Comparison of ENCODE assay signal across 2 cellular contexts in the genomic region with DNA sequence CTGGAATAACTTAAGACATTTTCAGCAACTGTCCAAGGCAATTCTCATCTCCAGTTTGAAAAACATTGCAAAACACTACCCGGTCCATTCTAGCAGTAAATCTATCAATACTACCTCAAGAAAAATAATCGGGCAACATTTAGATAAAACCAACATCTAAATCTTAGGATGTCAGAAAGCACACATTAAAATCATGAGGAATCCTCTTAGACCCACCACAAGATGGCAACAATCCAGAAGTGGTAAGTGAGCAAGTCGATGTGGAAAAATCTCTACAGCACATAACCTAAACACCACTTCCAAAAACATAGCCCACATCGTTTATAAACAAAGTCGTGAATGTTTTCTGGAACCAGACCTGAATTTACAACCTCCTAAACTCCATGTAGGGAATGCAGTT.
TF ChIP-seq lines count a peak whose summit lies in the region.

No MANE protein-coding gene starts in this region.

TF ChIP-seq in SK-N-SH, 30 proteins besides CTCF, POLR2A, EP300 and RAD21 (continued from another document):
- TF ChIP-seq, protein P1, sequence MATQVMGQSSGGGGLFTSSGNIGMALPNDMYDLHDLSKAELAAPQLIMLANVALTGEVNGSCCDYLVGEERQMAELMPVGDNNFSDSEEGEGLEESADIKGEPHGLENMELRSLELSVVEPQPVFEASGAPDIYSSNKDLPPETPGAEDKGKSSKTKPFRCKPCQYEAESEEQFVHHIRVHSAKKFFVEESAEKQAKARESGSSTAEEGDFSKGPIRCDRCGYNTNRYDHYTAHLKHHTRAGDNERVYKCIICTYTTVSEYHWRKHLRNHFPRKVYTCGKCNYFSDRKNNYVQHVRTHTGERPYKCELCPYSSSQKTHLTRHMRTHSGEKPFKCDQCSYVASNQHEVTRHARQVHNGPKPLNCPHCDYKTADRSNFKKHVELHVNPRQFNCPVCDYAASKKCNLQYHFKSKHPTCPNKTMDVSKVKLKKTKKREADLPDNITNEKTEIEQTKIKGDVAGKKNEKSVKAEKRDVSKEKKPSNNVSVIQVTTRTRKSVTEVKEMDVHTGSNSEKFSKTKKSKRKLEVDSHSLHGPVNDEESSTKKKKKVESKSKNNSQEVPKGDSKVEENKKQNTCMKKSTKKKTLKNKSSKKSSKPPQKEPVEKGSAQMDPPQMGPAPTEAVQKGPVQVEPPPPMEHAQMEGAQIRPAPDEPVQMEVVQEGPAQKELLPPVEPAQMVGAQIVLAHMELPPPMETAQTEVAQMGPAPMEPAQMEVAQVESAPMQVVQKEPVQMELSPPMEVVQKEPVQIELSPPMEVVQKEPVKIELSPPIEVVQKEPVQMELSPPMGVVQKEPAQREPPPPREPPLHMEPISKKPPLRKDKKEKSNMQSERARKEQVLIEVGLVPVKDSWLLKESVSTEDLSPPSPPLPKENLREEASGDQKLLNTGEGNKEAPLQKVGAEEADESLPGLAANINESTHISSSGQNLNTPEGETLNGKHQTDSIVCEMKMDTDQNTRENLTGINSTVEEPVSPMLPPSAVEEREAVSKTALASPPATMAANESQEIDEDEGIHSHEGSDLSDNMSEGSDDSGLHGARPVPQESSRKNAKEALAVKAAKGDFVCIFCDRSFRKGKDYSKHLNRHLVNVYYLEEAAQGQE (IDR thresholded peaks at IDR 0.05; ENCODE audit: low read depth, low read length), result no peak
- TF ChIP-seq, protein P2, sequence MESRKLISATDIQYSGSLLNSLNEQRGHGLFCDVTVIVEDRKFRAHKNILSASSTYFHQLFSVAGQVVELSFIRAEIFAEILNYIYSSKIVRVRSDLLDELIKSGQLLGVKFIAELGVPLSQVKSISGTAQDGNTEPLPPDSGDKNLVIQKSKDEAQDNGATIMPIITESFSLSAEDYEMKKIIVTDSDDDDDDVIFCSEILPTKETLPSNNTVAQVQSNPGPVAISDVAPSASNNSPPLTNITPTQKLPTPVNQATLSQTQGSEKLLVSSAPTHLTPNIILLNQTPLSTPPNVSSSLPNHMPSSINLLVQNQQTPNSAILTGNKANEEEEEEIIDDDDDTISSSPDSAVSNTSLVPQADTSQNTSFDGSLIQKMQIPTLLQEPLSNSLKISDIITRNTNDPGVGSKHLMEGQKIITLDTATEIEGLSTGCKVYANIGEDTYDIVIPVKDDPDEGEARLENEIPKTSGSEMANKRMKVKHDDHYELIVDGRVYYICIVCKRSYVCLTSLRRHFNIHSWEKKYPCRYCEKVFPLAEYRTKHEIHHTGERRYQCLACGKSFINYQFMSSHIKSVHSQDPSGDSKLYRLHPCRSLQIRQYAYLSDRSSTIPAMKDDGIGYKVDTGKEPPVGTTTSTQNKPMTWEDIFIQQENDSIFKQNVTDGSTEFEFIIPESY (IDR thresholded peaks at IDR 0.05; ENCODE audit: borderline replicate concordance, low read depth), result no peak
- TF ChIP-seq EZH2phosphoT487 (IDR thresholded peaks at IDR 0.05; ENCODE audit: borderline replicate concordance, low read depth), result no peak
TF ChIP-seq in SK-N-SH: peak in this region for 0.

TF ChIP-seq in SK-N-SH treated with all-trans-retinoic acid at 6 μM for 48 hours, 23 proteins besides CTCF, POLR2A, EP300 and RAD21 (continued from another document):
- TF ChIP-seq, protein P3, sequence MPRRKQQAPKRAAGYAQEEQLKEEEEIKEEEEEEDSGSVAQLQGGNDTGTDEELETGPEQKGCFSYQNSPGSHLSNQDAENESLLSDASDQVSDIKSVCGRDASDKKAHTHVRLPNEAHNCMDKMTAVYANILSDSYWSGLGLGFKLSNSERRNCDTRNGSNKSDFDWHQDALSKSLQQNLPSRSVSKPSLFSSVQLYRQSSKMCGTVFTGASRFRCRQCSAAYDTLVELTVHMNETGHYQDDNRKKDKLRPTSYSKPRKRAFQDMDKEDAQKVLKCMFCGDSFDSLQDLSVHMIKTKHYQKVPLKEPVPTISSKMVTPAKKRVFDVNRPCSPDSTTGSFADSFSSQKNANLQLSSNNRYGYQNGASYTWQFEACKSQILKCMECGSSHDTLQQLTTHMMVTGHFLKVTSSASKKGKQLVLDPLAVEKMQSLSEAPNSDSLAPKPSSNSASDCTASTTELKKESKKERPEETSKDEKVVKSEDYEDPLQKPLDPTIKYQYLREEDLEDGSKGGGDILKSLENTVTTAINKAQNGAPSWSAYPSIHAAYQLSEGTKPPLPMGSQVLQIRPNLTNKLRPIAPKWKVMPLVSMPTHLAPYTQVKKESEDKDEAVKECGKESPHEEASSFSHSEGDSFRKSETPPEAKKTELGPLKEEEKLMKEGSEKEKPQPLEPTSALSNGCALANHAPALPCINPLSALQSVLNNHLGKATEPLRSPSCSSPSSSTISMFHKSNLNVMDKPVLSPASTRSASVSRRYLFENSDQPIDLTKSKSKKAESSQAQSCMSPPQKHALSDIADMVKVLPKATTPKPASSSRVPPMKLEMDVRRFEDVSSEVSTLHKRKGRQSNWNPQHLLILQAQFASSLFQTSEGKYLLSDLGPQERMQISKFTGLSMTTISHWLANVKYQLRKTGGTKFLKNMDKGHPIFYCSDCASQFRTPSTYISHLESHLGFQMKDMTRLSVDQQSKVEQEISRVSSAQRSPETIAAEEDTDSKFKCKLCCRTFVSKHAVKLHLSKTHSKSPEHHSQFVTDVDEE (CRISPR knock-in tag; IDR thresholded peaks at IDR 0.05), result no peak
- TF ChIP-seq SNAI2 (CRISPR knock-in tag; IDR thresholded peaks at IDR 0.05), result no peak
- no peak for TF ChIP-seq PPARA (CRISPR knock-in tag; IDR thresholded peaks at IDR 0.05; ENCODE audit: borderline replicate concordance)
- TF ChIP-seq CSDC2 (CRISPR knock-in tag; IDR thresholded peaks at IDR 0.05), result no peak
- no peak for TF ChIP-seq ZFP3 (CRISPR knock-in tag; IDR thresholded peaks at IDR 0.05)
- TF ChIP-seq, protein P4, sequence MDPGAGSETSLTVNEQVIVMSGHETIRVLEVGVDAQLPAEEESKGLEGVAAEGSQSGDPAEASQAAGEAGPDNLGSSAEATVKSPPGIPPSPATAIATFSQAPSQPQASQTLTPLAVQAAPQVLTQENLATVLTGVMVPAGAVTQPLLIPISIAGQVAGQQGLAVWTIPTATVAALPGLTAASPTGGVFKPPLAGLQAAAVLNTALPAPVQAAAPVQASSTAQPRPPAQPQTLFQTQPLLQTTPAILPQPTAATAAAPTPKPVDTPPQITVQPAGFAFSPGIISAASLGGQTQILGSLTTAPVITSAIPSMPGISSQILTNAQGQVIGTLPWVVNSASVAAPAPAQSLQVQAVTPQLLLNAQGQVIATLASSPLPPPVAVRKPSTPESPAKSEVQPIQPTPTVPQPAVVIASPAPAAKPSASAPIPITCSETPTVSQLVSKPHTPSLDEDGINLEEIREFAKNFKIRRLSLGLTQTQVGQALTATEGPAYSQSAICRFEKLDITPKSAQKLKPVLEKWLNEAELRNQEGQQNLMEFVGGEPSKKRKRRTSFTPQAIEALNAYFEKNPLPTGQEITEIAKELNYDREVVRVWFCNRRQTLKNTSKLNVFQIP (CRISPR knock-in tag; IDR thresholded peaks at IDR 0.05; ENCODE audit: borderline replicate concordance, low read depth), result no peak
- TF ChIP-seq TOX (CRISPR knock-in tag; IDR thresholded peaks at IDR 0.05; ENCODE audit: borderline replicate concordance), result no peak
- TF ChIP-seq RARB (CRISPR knock-in tag; IDR thresholded peaks at IDR 0.05), result no peak
- TF ChIP-seq ZNF70 (CRISPR knock-in tag; IDR thresholded peaks at IDR 0.05), result no peak
- TF ChIP-seq BACH2 (CRISPR knock-in tag; IDR thresholded peaks at IDR 0.05; ENCODE audit: borderline replicate concordance), result no peak
